ENCODE assay signal across 28 cellular contexts in the genomic region with DNA sequence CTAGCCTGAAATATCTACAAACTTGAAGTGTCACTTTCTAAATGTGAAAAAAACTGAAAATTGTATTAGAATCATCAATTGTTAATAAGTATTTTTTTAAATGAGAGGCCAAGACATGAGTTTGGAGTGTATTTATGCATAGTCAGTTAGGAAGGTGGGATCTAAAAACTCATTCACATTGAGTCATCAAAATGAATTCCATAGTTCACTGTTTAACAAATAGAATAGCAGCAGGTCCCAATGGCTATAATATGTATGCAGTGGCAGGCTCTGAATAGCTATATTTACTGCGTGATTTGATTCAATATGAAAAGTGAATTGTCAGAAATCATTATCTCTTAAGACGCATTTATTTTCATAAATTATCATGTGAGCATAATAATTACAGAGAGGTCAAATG.
"Had no signal": no experiment of that assay in that cellular context is flagged by ENCODE, and none has a peak within 500 bp of the region (broad histone marks: within the 10 kb centered on the region; RNA-seq: fewer than 3 reads in every experiment).

No MANE protein-coding gene starts in this region.

- H3K9me3 ChIP-seq: gastroesophageal sphincter, heart left ventricle, left lung, prostate gland, spleen, testis, tibial artery had no signal

- H3K4me3 ChIP-seq: dorsolateral prefrontal cortex, gastroesophageal sphincter, heart left ventricle, hepatocyte, left lung, prostate gland, skin epidermis, spleen, testis, tibial artery had no signal

- H3K4me1 ChIP-seq: left lung, prostate gland, spleen, testis had no signal

- H3K36me3 ChIP-seq: gastroesophageal sphincter, heart left ventricle, left lung, prostate gland, spleen, tibial artery had no signal

- H3K4me1 Mint-ChIP-seq: naive thymus-derived CD4-positive, alpha-beta T cell; nephron progenitor cell; stimulated activated memory B cell treated with anti-CD40 and anti-IgM and Interleukin-4, amounts not matched to agents 10 μg/mL and 1 μg/mL and 100 μg/mL, for 72 hours had no signal

- H3K27ac ChIP-seq: dorsolateral prefrontal cortex, epithelial cell of prostate, gastroesophageal sphincter, heart left ventricle, hepatocyte, prostate gland, skin epidermis, spleen, testis, tibial artery had no signal

- H3K27ac Mint-ChIP-seq: endodermal cell; naive thymus-derived CD4-positive, alpha-beta T cell; nephron progenitor cell; stimulated activated memory B cell treated with anti-CD40 and anti-IgM and Interleukin-4, amounts not matched to agents 10 μg/mL and 1 μg/mL and 100 μg/mL, for 72 hours; type B pancreatic cell had no signal

- H3K79me2 ChIP-seq: hepatocyte had no signal

- H3K27me3 Mint-ChIP-seq: stimulated activated memory B cell treated with anti-CD40 and anti-IgM and Interleukin-4, amounts not matched to agents 10 μg/mL and 1 μg/mL and 100 μg/mL, for 72 hours; type B pancreatic cell had no signal

- H2AFZ ChIP-seq: hepatocyte had no signal

- ATAC-seq: esophagus mucosa; heart left ventricle; left cardiac atrium; naive thymus-derived CD4-positive, alpha-beta T cell; stimulated activated memory B cell treated with anti-CD40 and anti-IgM and Interleukin-4, amounts not matched to agents 10 μg/mL and 1 μg/mL and 100 μg/mL, for 72 hours; stimulated activated naive CD8-positive, alpha-beta T cell treated with anti-CD3 and anti-CD28 coated beads, Interleukin-15, Interleukin-2, amounts not matched to agents 100 U/mL and 50 U/mL, for 24 hours had no signal

- H3K4me3 Mint-ChIP-seq: endodermal cell; naive thymus-derived CD4-positive, alpha-beta T cell; nephron progenitor cell; stimulated activated memory B cell treated with anti-CD40 and anti-IgM and Interleukin-4, amounts not matched to agents 10 μg/mL and 1 μg/mL and 100 μg/mL, for 72 hours; type B pancreatic cell had no signal

- DNase-seq: dorsolateral prefrontal cortex; effector CD4-positive, alpha-beta T cell; endodermal cell; foreskin fibroblast; heart left ventricle; left cardiac atrium; left lung; mammary epithelial cell; mesendoderm; midbrain; naive thymus-derived CD4-positive, alpha-beta T cell; nephron progenitor cell; nucleus accumbens; right cardiac atrium; spleen; stimulated activated CD4-positive, alpha-beta T cell treated with anti-CD3 and anti-CD28 coated beads, Interleukin-4, amount 100 ng/mL, for 4 hours; stimulated activated naive CD8-positive, alpha-beta T cell treated with anti-CD3 and anti-CD28 coated beads, Interleukin-15, Interleukin-2, amounts not matched to agents 100 U/mL and 50 U/mL, for 24 hours; substantia nigra; testis; tibial artery had no signal

- H3K36me3 Mint-ChIP-seq: naive thymus-derived CD4-positive, alpha-beta T cell; stimulated activated memory B cell treated with anti-CD40 and anti-IgM and Interleukin-4, amounts not matched to agents 10 μg/mL and 1 μg/mL and 100 μg/mL, for 72 hours; type B pancreatic cell had no signal

- H3K4me2 ChIP-seq: hepatocyte had no signal

- H3K9me3 Mint-ChIP-seq: endodermal cell; nephron progenitor cell; stimulated activated memory B cell treated with anti-CD40 and anti-IgM and Interleukin-4, amounts not matched to agents 10 μg/mL and 1 μg/mL and 100 μg/mL, for 72 hours; type B pancreatic cell had no signal

- H3K27me3 ChIP-seq: dorsolateral prefrontal cortex, gastroesophageal sphincter, heart left ventricle, hepatocyte, left lung, spleen, testis, tibial artery had no signal
